26 cellular contexts compared by ENCODE assay signal in genomic region chr15:47736123-47736786, GRCh38. TPM values are rescaled to one million over a fixed set of nuclear protein-coding genes. Genes with fewer than 3 reads are reported as not detected.
A peak's percentile ranks its signal among the peaks of the same experiment; 100 is the strongest.
DNase-seq lines count a peak whose midpoint lies in the region; ATAC-seq and TF ChIP-seq lines count a peak whose summit lies in the region.
"Had no signal": no experiment of that assay in that cellular context is flagged by ENCODE, and none has a peak within 500 bp of the region (broad histone marks: within the 10 kb centered on the region; RNA-seq: fewer than 3 reads in every experiment).

No MANE protein-coding gene starts in this region.

- WGBS in IMR-90 (ENCODE audit: extremely low coverage in 2 of 2, insufficient read length in 1 of 2), 2 experiments, result no CpG with 5 or more reads among the region's 3 CpGs
- 21% methylated on average over 3 of the region's 3 CpGs for WGBS in hepatocyte (ENCODE audit: low lambda C conversion rate, missing lambda C conversion rate)
- WGBS in psoas muscle, 3 donors, result 28 to 49% (median 32%) methylated on average over 3 of the region's 3 CpGs

- H3K36me3 ChIP-seq in IMR-90 (ENCODE audit: control insufficient read depth, insufficient read depth, low read length) (peaks cover 2% of the 10 kb centered on the region; the same call in 1 of the 2 replicates), hepatocyte (replicated peaks; ENCODE audit: insufficient read depth, low read depth) (no peaks in the 10 kb centered on the region), psoas muscle (ENCODE audit: insufficient read depth in 1 of 2, low read depth in 1 of 2) (no peaks in the 10 kb centered on the region)
- H3K36me3 ChIP-seq: BLaER1, esophagus muscularis mucosa, spleen, uterus had no signal

- no peak for TF ChIP-seq POLR2A in IMR-90 (IDR thresholded peaks at IDR 0.05; ENCODE audit: low read depth, low read length)

- H3K9me3 ChIP-seq in IMR-90 (ENCODE audit: control insufficient read depth, insufficient read depth, low read length) (no peaks in the 10 kb centered on the region), hepatocyte (ENCODE audit: low read depth) (no peaks in the 10 kb centered on the region), psoas muscle (no peaks in the 10 kb centered on the region)
- H3K9me3 ChIP-seq: A549, BLaER1, esophagus muscularis mucosa, spleen, uterus had no signal

- H2AK9ac ChIP-seq in IMR-90 (replicated peaks; ENCODE audit: low read depth, low read length, poor library complexity), result no peak overlapping the region

- H4K20me1 ChIP-seq in IMR-90 (ENCODE audit: insufficient read depth, low read length), result no peaks in the 10 kb centered on the region
- no peaks in the 10 kb centered on the region for H4K20me1 ChIP-seq in hepatocyte (ENCODE audit: insufficient read depth, poor library complexity, severe bottlenecking)
- H4K20me1 ChIP-seq: BLaER1 had no signal

- peaks cover 8 to 46% of the 10 kb centered on the region in 2 experiments; a peak in 3 of 4 replicates for H3K79me1 ChIP-seq in IMR-90 (ENCODE audit: low read depth in 1 of 2, low read length in 2 of 2)

- H2BK20ac ChIP-seq in IMR-90 (ENCODE audit: low read depth, low read length), result no peak overlapping the region

- CTCF ChIA-PET in IMR-90 (lab: Yijun Ruan, JAX), result interaction anchor here (0.6 kb wide), 1 partner anchor 501 kb away, joined by 3 read pairs; no protein-coding TSS in a partner anchor

- H2AK5ac ChIP-seq in IMR-90 (ENCODE audit: low read depth, low read length), result no peak overlapping the region

- peak overlapping the region; percentile 37; the same call in 1 of the 2 replicates for H3K4me2 ChIP-seq in IMR-90 (ENCODE audit: low read depth, low read length)
- H3K4me2 ChIP-seq in hepatocyte, result peak overlapping the region; percentile 25
- H3K4me2 ChIP-seq: A549, BLaER1 had no signal

- H3K4me3 ChIP-seq in IMR-90 (ENCODE audit: insufficient read depth, low read depth, low read length) (no peak overlapping the region), hepatocyte (no peak overlapping the region), psoas muscle (peak overlapping the region; percentile 31)
- H3K4me3 ChIP-seq: A549, BLaER1, esophagus muscularis mucosa, spleen, uterus had no signal

- peak overlapping the region; percentile 5 for H2BK5ac ChIP-seq in IMR-90 (ENCODE audit: low read depth, low read length, poor library complexity, severe bottlenecking)

- H3K79me2 ChIP-seq in hepatocyte, result peaks cover 15% of the 10 kb centered on the region

- no peak overlapping the region for H4K5ac ChIP-seq in IMR-90 (ENCODE audit: low read depth, low read length)

- peak overlapping the region; percentile 46; the same call in 1 of the 2 replicates for H3K14ac ChIP-seq in IMR-90 (replicated peaks; ENCODE audit: low read depth, low read length)

- no peaks in the 10 kb centered on the region for H3K9me2 ChIP-seq in hepatocyte (replicated peaks; ENCODE audit: insufficient read depth)

- H2AFZ ChIP-seq in IMR-90 (replicated peaks; ENCODE audit: low read length, poor library complexity), result no peak overlapping the region
- H2AFZ ChIP-seq in hepatocyte, result no peak overlapping the region

- H3K18ac ChIP-seq in IMR-90 (ENCODE audit: low read depth, low read length), result peak overlapping the region; percentile 43; the same call in 1 of the 2 replicates

- POLR2A ChIA-PET in IMR-90 (lab: Charles Lee; ENCODE audit: unreplicated experiment), result no interaction called here

- peak overlapping the region; percentile 40; the same call in 1 of the 2 replicates for H3K23ac ChIP-seq in IMR-90 (ENCODE audit: low read depth, low read length)

- peak overlapping the region; percentile 18; the same call in 1 of the 2 replicates for H3K4ac ChIP-seq in IMR-90 (ENCODE audit: low read depth, low read length)

- DNase-seq in NCI-H510A treated with DMSO at 0.1 percent for 48 hours (lab: John Stamatoyannopoulos, UW) (peak; percentile 10), NCI-H510A (lab: John Stamatoyannopoulos, UW) (no peak), IMR-90 (peak; percentile 41), hepatocyte (ENCODE audit: low spot score) (no peak), psoas muscle (no peak), G401 (ENCODE audit: low spot score) (no peak), NCI-H524 (lab: John Stamatoyannopoulos, UW) (no peak)
- DNase-seq: activated CD8-positive, alpha-beta memory T cell treated with anti-CD3 and anti-CD28 coated beads, Interleukin-2, amount 50 U/mL, for 48 hours; activated effector memory CD4-positive, alpha-beta T cell treated with anti-CD3 and anti-CD28 coated beads, Interleukin-2, amount 50 U/mL, for 16 hours; cerebellar nuclear complex; effector CD8-positive, alpha-beta T cell; head of caudate nucleus; islet precursor cell; NCI-H1417; NCI-H2227 treated with DMSO at 0.1 percent for 48 hours; nephron progenitor cell; SHP77; spleen; stimulated activated CD8-positive, alpha-beta memory T cell treated with anti-CD3 and anti-CD28 coated beads, Interleukin-4, amount 100 ng/mL, for 48 hours; T-helper 17 cell; uterus had no signal

- ATAC-seq in IMR-90 (ENCODE audit: low read depth) (peak; percentile 77), psoas muscle (peak in 1 of 4 donors; percentile 10), GM19395 (IDR thresholded peaks at IDR 0.05; ENCODE audit: unreplicated experiment) (no peak)
- ATAC-seq: A549, HepG2, T-helper 17 cell had no signal

- no peak overlapping the region for H3K9ac ChIP-seq in IMR-90 (ENCODE audit: low read depth, low read length)
- H3K9ac ChIP-seq: BLaER1 had no signal

- H3K27me3 ChIP-seq in IMR-90 (ENCODE audit: control insufficient read depth, insufficient read depth, low read length), result no peaks in the 10 kb centered on the region
- H3K27me3 ChIP-seq in hepatocyte, result no peaks in the 10 kb centered on the region
- no peaks in the 10 kb centered on the region for H3K27me3 ChIP-seq in psoas muscle (ENCODE audit: insufficient read depth in 3 of 3, low read length in 2 of 3)
- H3K27me3 ChIP-seq: BLaER1, esophagus muscularis mucosa, spleen, uterus had no signal

- H3K4me1 ChIP-seq in IMR-90 (ENCODE audit: control insufficient read depth, insufficient read depth, low read length) (peaks cover 6% of the 10 kb centered on the region), hepatocyte (ENCODE audit: insufficient read depth) (peaks cover 26% of the 10 kb centered on the region), psoas muscle (peaks cover 50% of the 10 kb centered on the region)
- H3K4me1 ChIP-seq: A549, BLaER1, uterus had no signal

- 0 out of 2 replicates have a peak, but pooled peaks cover 4% of the 10 kb centered on the region for H3K9me1 ChIP-seq in IMR-90 (ENCODE audit: insufficient read depth, low read length)

- in situ Hi-C loops in IMR-90 (cut with MboI; ENCODE audit: low sequenced_read_pairs) (no loop called here), G401 (cut with HindIII; ENCODE audit: low sequenced_read_pairs) (no loop called here)

- H2BK15ac ChIP-seq in IMR-90 (ENCODE audit: low read depth, low read length), result no peak overlapping the region

- intact Hi-C loops in IMR-90 (cut with micrococcal nuclease) (loop anchor here (2.0 to 5.0 kb wide), 2 partner anchors 15 to 404 kb away; no protein-coding TSS in a partner anchor), psoas muscle (cut with DNase I) (no loop called here)

- peak overlapping the region; percentile 46; the same call in 1 of the 2 replicates for H2BK120ac ChIP-seq in IMR-90 (ENCODE audit: low read depth, low read length)

- H4K8ac ChIP-seq in IMR-90 (ENCODE audit: low read depth in 2 of 2, low read length in 2 of 2), result peak overlapping the region in 1 of 2 experiments; percentile 5; a peak in 1 of 4 replicates

- H4K91ac ChIP-seq in IMR-90 (ENCODE audit: insufficient read depth, low read depth, low read length), result no peak overlapping the region

- dilution Hi-C loops in IMR-90 (cut with HindIII; ENCODE audit: low sequenced_read_pairs, unreplicated experiment), result no loop called here

- TF ChIP-seq RAD21 in IMR-90 (IDR thresholded peaks at IDR 0.05; ENCODE audit: low read length), result no peak

- BruUV-seq in IMR-90 (replicated peaks; lab: Mats Ljungman, UMichigan), result no TSS peak

- no peak overlapping the region for H3K56ac ChIP-seq in IMR-90 (ENCODE audit: extremely low read depth, insufficient read depth, low read length)

- TF ChIP-seq CTCF in IMR-90 (conservative IDR thresholded peaks at IDR 0.05; ENCODE audit: low read depth, low read length) (no peak), hepatocyte (IDR thresholded peaks at IDR 0.05; ENCODE audit: poor library complexity) (no peak), psoas muscle (IDR thresholded peaks at IDR 0.05) (no peak)

- peak overlapping the region; percentile 52; the same call in 1 of the 2 replicates for H3K27ac ChIP-seq in IMR-90 (ENCODE audit: insufficient read depth, low read length)
- H3K27ac ChIP-seq in hepatocyte, result peak overlapping the region; percentile 44
- H3K27ac ChIP-seq in psoas muscle, result peak overlapping the region; percentile 74
- H3K27ac ChIP-seq: A549, BLaER1, esophagus muscularis mucosa, spleen, uterus had no signal

TF ChIP-seq in IMR-90, 13 proteins besides CTCF, POLR2A, EP300 and RAD21:
- TF ChIP-seq SMC3 (IDR thresholded peaks at IDR 0.05; ENCODE audit: low read depth, low read length) (no peak), CEBPB (IDR thresholded peaks at IDR 0.05; ENCODE audit: low read depth, low read length) (0 out of 2 replicates have a peak, but pooled peaks have one; percentile 6)

RNA-seq across cellular contexts. Expression of gene SEMA6D, which starts 18.9 kb away (rescaled TPM):
- total RNA-seq in IMR-90 (2012; rRNA removed) (17.4 and 18.3 TPM in 2 replicates), hepatocyte (28.1 and 34.1 TPM in 2 replicates), psoas muscle (1 to 10 TPM; 3.5 to 7.4 (median 3.7) TPM)
- polyA plus RNA-seq in IMR-90 (2012; rRNA removed) (12.6 and 13.1 TPM in 2 replicates), hepatocyte (18.9 and 23.4 TPM in 2 replicates), psoas muscle (1 to 10 TPM; 1.1 to 5.8 (median 2.5) TPM)
- 2.2 and 4.9 TPM in 2 replicates for polyA plus RNA-seq in IMR-90 (2012; cell fraction: cytosol; rRNA removed)
- 9.6 and 42.5 TPM in 2 replicates for polyA plus RNA-seq in IMR-90 (2012; cell fraction: nucleus; rRNA removed; ENCODE audit: low replicate concordance)
- total RNA-seq in G401 (2014; rRNA removed; shearing (Covaris generic)), result not detected in 2 replicates
- total RNA-seq: HepG2, T-helper 17 cell had no signal
- polyA plus RNA-seq: A549, HepG2 had no signal

Comparison
In these comparisons a context has a peak if more than half of its experiments do, and no peak if none do; other contexts are left out.
1. DNase-seq: peak in NCI-H510A treated with DMSO at 0.1 percent for 48 hours (single experiment) and IMR-90 (single experiment); none in NCI-H510A (single experiment), hepatocyte (single experiment), psoas muscle (0 of 2), G401 (single experiment) and NCI-H524 (0 of 2).
2. Peak in every context shown above with its lines, with median percentiles within 50 percentile points of each other: H3K27ac ChIP-seq.